1 cellular context compared by ENCODE assay signal in the genomic region with DNA sequence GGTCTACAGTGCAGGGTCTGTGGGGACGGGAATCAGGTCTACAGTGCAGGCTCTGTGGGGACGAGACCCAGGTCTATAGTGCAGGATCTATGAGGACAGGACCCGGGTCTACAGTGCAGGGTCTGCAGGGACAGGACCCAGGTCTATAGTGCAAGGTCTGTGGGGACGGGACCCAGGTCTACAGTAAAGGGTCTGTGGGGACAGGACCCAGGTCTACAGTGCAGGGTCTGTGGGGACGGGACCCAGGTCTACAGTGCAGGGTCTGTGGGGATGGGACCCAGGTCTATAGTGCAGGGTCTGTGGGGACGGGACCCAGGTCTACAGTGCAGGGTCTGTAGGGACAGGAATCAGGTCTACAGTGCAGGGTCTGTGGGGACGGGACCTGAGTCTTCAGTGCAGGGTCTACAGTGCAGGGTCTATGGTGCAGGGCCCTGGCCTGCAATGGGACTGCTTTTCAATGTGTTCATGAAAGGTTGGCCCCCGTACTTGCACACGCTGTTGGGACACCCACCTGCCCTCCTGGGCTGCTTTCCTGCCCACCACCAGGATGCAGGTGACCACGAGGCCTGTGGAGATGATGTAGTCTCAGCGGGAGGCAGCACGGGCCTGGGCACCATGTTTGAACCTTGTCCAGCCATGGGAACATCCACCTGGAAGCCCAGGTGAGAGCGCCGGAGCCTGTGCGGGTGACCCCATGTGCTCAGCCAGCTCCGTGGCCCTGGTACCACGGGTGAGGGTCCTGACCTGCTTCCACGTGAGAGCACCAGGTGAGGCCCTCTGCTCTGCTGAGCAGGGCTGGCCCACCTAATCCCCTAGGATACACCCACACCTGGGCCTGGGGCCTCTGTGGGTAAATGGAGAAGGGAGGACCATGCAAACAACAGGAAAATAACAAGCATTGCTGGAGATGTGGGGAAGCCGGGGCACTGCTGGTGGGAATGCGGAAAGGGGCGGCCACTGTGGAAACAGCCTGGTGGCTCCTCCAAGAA.
TF ChIP-seq lines count a peak whose summit lies in the region.

No MANE protein-coding gene starts in this region.

TF ChIP-seq in GM23338, 12 proteins besides CTCF, POLR2A, EP300 and RAD21 (continued from another document):
- TF ChIP-seq, protein P1, sequence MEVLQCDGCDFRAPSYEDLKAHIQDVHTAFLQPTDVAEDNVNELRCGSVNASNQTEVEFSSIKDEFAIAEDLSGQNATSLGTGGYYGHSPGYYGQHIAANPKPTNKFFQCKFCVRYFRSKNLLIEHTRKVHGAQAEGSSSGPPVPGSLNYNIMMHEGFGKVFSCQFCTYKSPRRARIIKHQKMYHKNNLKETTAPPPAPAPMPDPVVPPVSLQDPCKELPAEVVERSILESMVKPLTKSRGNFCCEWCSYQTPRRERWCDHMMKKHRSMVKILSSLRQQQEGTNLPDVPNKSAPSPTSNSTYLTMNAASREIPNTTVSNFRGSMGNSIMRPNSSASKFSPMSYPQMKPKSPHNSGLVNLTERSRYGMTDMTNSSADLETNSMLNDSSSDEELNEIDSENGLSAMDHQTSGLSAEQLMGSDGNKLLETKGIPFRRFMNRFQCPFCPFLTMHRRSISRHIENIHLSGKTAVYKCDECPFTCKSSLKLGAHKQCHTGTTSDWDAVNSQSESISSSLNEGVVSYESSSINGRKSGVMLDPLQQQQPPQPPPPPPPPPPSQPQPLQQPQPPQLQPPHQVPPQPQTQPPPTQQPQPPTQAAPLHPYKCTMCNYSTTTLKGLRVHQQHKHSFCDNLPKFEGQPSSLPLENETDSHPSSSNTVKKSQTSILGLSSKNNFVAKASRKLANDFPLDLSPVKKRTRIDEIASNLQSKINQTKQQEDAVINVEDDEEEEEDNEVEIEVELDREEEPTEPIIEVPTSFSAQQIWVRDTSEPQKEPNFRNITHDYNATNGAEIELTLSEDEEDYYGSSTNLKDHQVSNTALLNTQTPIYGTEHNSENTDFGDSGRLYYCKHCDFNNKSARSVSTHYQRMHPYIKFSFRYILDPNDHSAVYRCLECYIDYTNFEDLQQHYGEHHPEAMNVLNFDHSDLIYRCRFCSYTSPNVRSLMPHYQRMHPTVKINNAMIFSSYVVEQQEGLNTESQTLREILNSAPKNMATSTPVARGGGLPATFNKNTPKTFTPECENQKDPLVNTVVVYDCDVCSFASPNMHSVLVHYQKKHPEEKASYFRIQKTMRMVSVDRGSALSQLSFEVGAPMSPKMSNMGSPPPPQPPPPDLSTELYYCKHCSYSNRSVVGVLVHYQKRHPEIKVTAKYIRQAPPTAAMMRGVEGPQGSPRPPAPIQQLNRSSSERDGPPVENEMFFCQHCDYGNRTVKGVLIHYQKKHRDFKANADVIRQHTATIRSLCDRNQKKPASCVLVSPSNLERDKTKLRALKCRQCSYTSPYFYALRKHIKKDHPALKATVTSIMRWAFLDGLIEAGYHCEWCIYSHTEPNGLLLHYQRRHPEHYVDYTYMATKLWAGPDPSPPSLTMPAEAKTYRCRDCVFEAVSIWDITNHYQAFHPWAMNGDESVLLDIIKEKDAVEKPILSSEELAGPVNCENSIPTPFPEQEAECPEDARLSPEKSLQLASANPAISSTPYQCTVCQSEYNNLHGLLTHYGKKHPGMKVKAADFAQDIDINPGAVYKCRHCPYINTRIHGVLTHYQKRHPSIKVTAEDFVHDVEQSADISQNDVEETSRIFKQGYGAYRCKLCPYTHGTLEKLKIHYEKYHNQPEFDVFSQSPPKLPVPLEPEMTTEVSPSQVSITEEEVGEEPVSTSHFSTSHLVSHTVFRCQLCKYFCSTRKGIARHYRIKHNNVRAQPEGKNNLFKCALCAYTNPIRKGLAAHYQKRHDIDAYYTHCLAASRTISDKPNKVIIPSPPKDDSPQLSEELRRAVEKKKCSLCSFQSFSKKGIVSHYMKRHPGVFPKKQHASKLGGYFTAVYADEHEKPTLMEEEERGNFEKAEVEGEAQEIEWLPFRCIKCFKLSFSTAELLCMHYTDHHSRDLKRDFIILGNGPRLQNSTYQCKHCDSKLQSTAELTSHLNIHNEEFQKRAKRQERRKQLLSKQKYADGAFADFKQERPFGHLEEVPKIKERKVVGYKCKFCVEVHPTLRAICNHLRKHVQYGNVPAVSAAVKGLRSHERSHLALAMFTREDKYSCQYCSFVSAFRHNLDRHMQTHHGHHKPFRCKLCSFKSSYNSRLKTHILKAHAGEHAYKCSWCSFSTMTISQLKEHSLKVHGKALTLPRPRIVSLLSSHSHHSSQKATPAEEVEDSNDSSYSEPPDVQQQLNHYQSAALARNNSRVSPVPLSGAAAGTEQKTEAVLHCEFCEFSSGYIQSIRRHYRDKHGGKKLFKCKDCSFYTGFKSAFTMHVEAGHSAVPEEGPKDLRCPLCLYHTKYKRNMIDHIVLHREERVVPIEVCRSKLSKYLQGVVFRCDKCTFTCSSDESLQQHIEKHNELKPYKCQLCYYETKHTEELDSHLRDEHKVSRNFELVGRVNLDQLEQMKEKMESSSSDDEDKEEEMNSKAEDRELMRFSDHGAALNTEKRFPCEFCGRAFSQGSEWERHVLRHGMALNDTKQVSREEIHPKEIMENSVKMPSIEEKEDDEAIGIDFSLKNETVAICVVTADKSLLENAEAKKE (CRISPR knock-in tag; IDR thresholded peaks at IDR 0.05) = no peak
- TF ChIP-seq ZNF114 (CRISPR knock-in tag; IDR thresholded peaks at IDR 0.05) (no peak), EZH2phosphoT487 (IDR thresholded peaks at IDR 0.05; ENCODE audit: unreplicated experiment) (no peak), EZH2 (IDR thresholded peaks at IDR 0.05; ENCODE audit: low read depth, unreplicated experiment) (no peak), STAT1 (IDR thresholded peaks at IDR 0.05; ENCODE audit: unreplicated experiment) (no peak), NANOG (IDR thresholded peaks at IDR 0.05; ENCODE audit: borderline replicate concordance) (no peak)
- TF ChIP-seq, protein P2, sequence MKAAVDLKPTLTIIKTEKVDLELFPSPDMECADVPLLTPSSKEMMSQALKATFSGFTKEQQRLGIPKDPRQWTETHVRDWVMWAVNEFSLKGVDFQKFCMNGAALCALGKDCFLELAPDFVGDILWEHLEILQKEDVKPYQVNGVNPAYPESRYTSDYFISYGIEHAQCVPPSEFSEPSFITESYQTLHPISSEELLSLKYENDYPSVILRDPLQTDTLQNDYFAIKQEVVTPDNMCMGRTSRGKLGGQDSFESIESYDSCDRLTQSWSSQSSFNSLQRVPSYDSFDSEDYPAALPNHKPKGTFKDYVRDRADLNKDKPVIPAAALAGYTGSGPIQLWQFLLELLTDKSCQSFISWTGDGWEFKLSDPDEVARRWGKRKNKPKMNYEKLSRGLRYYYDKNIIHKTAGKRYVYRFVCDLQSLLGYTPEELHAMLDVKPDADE (IDR thresholded peaks at IDR 0.05) = no peak
- TF ChIP-seq, protein P3, sequence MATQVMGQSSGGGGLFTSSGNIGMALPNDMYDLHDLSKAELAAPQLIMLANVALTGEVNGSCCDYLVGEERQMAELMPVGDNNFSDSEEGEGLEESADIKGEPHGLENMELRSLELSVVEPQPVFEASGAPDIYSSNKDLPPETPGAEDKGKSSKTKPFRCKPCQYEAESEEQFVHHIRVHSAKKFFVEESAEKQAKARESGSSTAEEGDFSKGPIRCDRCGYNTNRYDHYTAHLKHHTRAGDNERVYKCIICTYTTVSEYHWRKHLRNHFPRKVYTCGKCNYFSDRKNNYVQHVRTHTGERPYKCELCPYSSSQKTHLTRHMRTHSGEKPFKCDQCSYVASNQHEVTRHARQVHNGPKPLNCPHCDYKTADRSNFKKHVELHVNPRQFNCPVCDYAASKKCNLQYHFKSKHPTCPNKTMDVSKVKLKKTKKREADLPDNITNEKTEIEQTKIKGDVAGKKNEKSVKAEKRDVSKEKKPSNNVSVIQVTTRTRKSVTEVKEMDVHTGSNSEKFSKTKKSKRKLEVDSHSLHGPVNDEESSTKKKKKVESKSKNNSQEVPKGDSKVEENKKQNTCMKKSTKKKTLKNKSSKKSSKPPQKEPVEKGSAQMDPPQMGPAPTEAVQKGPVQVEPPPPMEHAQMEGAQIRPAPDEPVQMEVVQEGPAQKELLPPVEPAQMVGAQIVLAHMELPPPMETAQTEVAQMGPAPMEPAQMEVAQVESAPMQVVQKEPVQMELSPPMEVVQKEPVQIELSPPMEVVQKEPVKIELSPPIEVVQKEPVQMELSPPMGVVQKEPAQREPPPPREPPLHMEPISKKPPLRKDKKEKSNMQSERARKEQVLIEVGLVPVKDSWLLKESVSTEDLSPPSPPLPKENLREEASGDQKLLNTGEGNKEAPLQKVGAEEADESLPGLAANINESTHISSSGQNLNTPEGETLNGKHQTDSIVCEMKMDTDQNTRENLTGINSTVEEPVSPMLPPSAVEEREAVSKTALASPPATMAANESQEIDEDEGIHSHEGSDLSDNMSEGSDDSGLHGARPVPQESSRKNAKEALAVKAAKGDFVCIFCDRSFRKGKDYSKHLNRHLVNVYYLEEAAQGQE (IDR thresholded peaks at IDR 0.05; ENCODE audit: unreplicated experiment) = no peak
